ENCODE assay signal across 8 cellular contexts in the genomic region with DNA sequence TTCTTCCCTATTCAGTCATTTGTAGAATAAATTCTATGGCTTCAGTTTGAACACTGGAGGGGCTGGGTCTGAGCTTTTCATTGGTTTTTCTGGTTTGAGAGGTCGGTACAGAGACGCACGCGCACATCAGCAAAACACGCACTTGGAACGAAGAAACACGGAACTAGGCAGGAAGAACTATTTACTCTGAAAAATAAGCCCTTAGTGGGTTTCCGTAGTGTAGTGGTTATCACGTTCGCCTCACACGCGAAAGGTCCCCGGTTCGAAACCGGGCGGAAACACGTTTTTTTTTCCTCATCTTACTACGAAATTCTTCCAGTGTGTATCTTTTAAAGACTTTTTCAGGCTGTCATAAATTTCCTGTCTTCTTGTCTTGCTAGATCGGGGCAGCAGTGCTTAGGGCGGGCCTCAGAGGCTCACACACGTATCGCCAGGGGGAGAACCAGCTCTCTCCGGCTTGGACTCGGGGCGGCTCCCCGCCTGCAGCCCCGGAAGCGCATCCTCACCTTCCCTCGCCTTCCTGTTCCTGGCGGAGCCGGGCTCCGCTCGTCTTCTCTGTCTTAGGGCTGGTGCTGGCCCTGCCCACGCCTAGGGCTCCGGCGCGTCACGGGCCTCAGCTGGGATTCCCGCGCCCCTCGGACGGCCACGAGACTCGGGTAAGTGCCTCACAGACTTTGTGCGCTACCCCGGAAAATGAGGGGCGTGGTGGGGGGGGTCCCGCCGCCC. TPM values are rescaled to one million over a fixed set of nuclear protein-coding genes. Genes with fewer than 3 reads are reported as not detected.
DNase-seq lines count a peak whose midpoint lies in the region; ATAC-seq and TF ChIP-seq lines count a peak whose summit lies in the region.

A gene (plus strand): TSS at position 521 of the 726 bp plus-strand sequence. CDS start 6,841 bp downstream, outside the sequence.

- H3K27me3 ChIP-seq in BJ (ENCODE audit: control insufficient read depth, insufficient read depth, low read length) (no peaks in the 10 kb centered on the region), left lung (no peaks in the 10 kb centered on the region)

- intact Hi-C loops in activated CD4-positive, alpha-beta T cell treated with anti-CD3 and anti-CD28 coated beads, Interleukin-2, amount 10 ng/mL, durations not matched to agents 24 days and 14 days (cut with micrococcal nuclease): loop anchor here (1.0 to 5.0 kb wide), 13 partner anchors 15 to 941 kb away; a partner anchor contains a TSS
- intact Hi-C loops in left lung (cut with DNase I): no loop called here

- H3K36me3 Mint-ChIP-seq in activated CD4-positive, alpha-beta T cell treated with anti-CD3 and anti-CD28 coated beads, Interleukin-2, amount 10 ng/mL, durations not matched to agents 24 days and 14 days (ENCODE audit: low read depth): peaks cover 26% of the 10 kb centered on the region

- peak within 1 kb of the TSS; percentile 83 for H3K4me3 ChIP-seq in BJ (ENCODE audit: low read depth, low read length)
- H3K4me3 ChIP-seq in coronary artery: peak within 1 kb of the TSS; percentile 86
- peak within 1 kb of the TSS; percentile 82 to 85 for H3K4me3 ChIP-seq in left lung

- peaks cover 2% of the 10 kb centered on the region for H3K27me3 Mint-ChIP-seq in activated CD4-positive, alpha-beta T cell treated with anti-CD3 and anti-CD28 coated beads, Interleukin-2, amount 10 ng/mL, durations not matched to agents 24 days and 14 days

- peaks cover 51% of the 10 kb centered on the region for H3K4me1 Mint-ChIP-seq in activated CD4-positive, alpha-beta T cell treated with anti-CD3 and anti-CD28 coated beads, Interleukin-2, amount 10 ng/mL, durations not matched to agents 24 days and 14 days

- CTCF ChIA-PET in BJ (lab: Yijun Ruan, JAX): interaction anchor here (0.9 to 1.7 kb wide), 6 partner anchors 17 to 937 kb away, joined by 3 to 9 read pairs (median 3); no protein-coding TSS in a partner anchor

- peak within 1 kb of the TSS; percentile 93 for H3K4me3 Mint-ChIP-seq in activated CD4-positive, alpha-beta T cell treated with anti-CD3 and anti-CD28 coated beads, Interleukin-2, amount 10 ng/mL, durations not matched to agents 24 days and 14 days

- peak; percentile 15; the same call in 1 of the 2 replicates for TF ChIP-seq CTCF in BJ (IDR thresholded peaks at IDR 0.05; ENCODE audit: insufficient read depth, low read depth, low read length)
- TF ChIP-seq CTCF in coronary artery (IDR thresholded peaks at IDR 0.05): no peak
- TF ChIP-seq CTCF in left lung (IDR thresholded peaks at IDR 0.05): no peak

- POLR2A ChIA-PET in BJ (lab: Charles Lee): interaction anchor here (0.6 to 1.0 kb wide), 2 partner anchors 16 to 84 kb away, joined by 3 to 9 read pairs; no protein-coding TSS in a partner anchor

- H3K27ac Mint-ChIP-seq in activated CD4-positive, alpha-beta T cell treated with anti-CD3 and anti-CD28 coated beads, Interleukin-2, amount 10 ng/mL, durations not matched to agents 24 days and 14 days: peak within 1 kb of the TSS; percentile 95

- DNase-seq in BJ (ENCODE audit: low read depth): no peak
- peak; percentile 96 for DNase-seq in NCI-H69 (lab: John Stamatoyannopoulos, UW)
- DNase-seq in activated CD4-positive, alpha-beta T cell treated with anti-CD3 and anti-CD28 coated beads, Interleukin-2, amount 10 ng/mL, durations not matched to agents 24 days and 14 days: peak; percentile 95
- DNase-seq in coronary artery (ENCODE audit: low spot score): peak; percentile 89
- peak; percentile 87 to 93 for DNase-seq in left lung
- peak; percentile 70 to 74 for DNase-seq in stimulated activated CD4-positive, alpha-beta T cell treated with anti-CD3 and anti-CD28 coated beads, Interleukin-2, amount 100 ng/mL, for 48 hours

- H3K9me3 Mint-ChIP-seq in activated CD4-positive, alpha-beta T cell treated with anti-CD3 and anti-CD28 coated beads, Interleukin-2, amount 10 ng/mL, durations not matched to agents 24 days and 14 days: no peaks in the 10 kb centered on the region

- ATAC-seq in GM19328 (IDR thresholded peaks at IDR 0.05; ENCODE audit: unreplicated experiment) (peak; percentile 47), HG03469 (IDR thresholded peaks at IDR 0.05; ENCODE audit: unreplicated experiment) (peak; percentile 29), left lung (peak; percentile 88)

- no peaks in the 10 kb centered on the region for H3K9me3 ChIP-seq in left lung

- H3K36me3 ChIP-seq in BJ (ENCODE audit: control insufficient read depth, insufficient read depth, low read length): no peaks in the 10 kb centered on the region
- peaks cover 0 to 13% of the 10 kb centered on the region in 2 donors for H3K36me3 ChIP-seq in left lung

- H3K27ac ChIP-seq in coronary artery (peak within 1 kb of the TSS; percentile 84 to 91), left lung (peak within 1 kb of the TSS; percentile 91 to 95)

- peaks cover 9 to 37% of the 10 kb centered on the region in 2 donors for H3K4me1 ChIP-seq in left lung

RNA-seq across cellular contexts. Expression of the gene that starts here (rescaled TPM):
- 41.4 and 60.9 TPM in 2 replicates for polyA plus RNA-seq in BJ (2011; rRNA removed)
- polyA minus RNA-seq in BJ (2011; rRNA and poly(A)+ RNA removed): 11.8 and 16.5 TPM in 2 replicates
- total RNA-seq in activated CD4-positive, alpha-beta T cell treated with anti-CD3 and anti-CD28 coated beads, Interleukin-2, amount 10 ng/mL, durations not matched to agents 24 days and 14 days: 81.6 and 83.4 TPM in 2 replicates
- 10 to 100 TPM; 41.2 to 47.2 TPM for total RNA-seq in left lung

Comparison
In these comparisons a context has a peak if more than half of its experiments do, and no peak if none do; other contexts are left out.
1. ATAC-seq: peak in every context shown above with its lines; median percentile 88 in left lung; 47 in GM19328; 29 in HG03469.